Comparison of ENCODE assay signal across 32 cellular contexts in the genomic region with DNA sequence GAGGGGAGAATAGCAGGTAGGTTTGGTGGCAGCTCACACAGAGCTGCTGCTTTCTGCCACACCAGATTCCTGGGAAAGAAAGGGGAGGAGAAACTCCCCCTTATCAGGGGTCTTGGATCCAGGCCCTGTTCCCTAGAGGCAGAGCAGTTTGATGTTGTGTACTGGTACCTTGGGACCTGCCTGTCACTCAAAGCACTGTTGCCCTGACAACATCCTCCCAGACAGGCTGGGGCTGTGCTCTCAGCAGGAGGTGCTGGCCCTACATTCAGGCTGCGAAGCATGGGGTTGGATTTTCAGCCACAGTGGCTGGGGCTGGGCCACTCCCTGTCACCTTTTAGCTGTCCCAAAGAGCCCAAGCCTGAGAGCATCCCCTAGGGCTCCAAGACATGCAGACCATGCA.
DNase-seq lines count a peak whose midpoint lies in the region; ATAC-seq, FAIRE-seq and TF ChIP-seq lines count a peak whose summit lies in the region.
"Had no signal": no experiment of that assay in that cellular context is flagged by ENCODE, and none has a peak within 500 bp of the region (broad histone marks: within the 10 kb centered on the region; RNA-seq: fewer than 3 reads in every experiment).

No MANE protein-coding gene starts in this region.

- H3K27me3 Mint-ChIP-seq in neural progenitor cell (ENCODE audit: insufficient read depth, low read depth) = peaks cover 14% of the 10 kb centered on the region

- 0% methylated on average over 1 of the region's 1 CpG for WGBS in K562 (ENCODE audit: insufficient coverage, low coverage, missing lambda C conversion rate)

- H3F3A ChIP-seq in neural progenitor cell (ENCODE audit: low read depth) = peaks cover 29% of the 10 kb centered on the region

- H3K79me2 ChIP-seq in K562 (ENCODE audit: control insufficient read depth, insufficient read depth, low read length) (no peaks in the 10 kb centered on the region), neural progenitor cell (ENCODE audit: low read depth) (no peaks in the 10 kb centered on the region)
- H3K79me2 ChIP-seq: parathyroid adenoma had no signal

- TF ChIP-seq RAD21 in K562 (CRISPR knock-in tag; conservative IDR thresholded peaks at IDR 0.05 in 1 of 2, IDR thresholded peaks at IDR 0.05 in 1 of 2) = no peak

- TF ChIP-seq POLR2A in K562 (conservative IDR thresholded peaks at IDR 0.05) = no peak

- H3K9me3 ChIP-seq in K562 (replicated peaks; ENCODE audit: control insufficient read depth, insufficient read depth, low read depth, low read length) (no peaks in the 10 kb centered on the region), neural progenitor cell (ENCODE audit: low read depth) (no peaks in the 10 kb centered on the region), lower lobe of right lung (no peaks in the 10 kb centered on the region)
- H3K9me3 ChIP-seq: mucosa of descending colon, right atrium auricular region, tibial nerve had no signal

- TF ChIP-seq CTCF in K562 (IDR thresholded peaks at IDR 0.05 in 2 of 3, conservative IDR thresholded peaks at IDR 0.05 in 1 of 3; ENCODE audit: insufficient read depth in 2 of 3, low read depth in 1 of 3, low read length in 3 of 3) = no peak
- no peak for TF ChIP-seq CTCF in neural progenitor cell (IDR thresholded peaks at IDR 0.05)
- no peak for TF ChIP-seq CTCF in lower lobe of right lung (IDR thresholded peaks at IDR 0.05)

- H3K4me3 ChIP-seq in K562 (no peak overlapping the region), neural progenitor cell (no peak overlapping the region), lower lobe of right lung (no peak overlapping the region)
- H3K4me3 ChIP-seq: lung, mucosa of descending colon, right atrium auricular region, tibial nerve had no signal

- H3K36me3 ChIP-seq in K562 (ENCODE audit: control insufficient read depth, insufficient read depth, low read length) = no peaks in the 10 kb centered on the region
- no peaks in the 10 kb centered on the region for H3K36me3 ChIP-seq in neural progenitor cell
- H3K36me3 ChIP-seq in lower lobe of right lung = no peaks in the 10 kb centered on the region
- H3K36me3 ChIP-seq: right atrium auricular region had no signal

- in situ Hi-C loops in K562 (cut with MboI) = no loop called here

- no peaks in the 10 kb centered on the region for H3K36me3 Mint-ChIP-seq in neural progenitor cell
- H3K36me3 Mint-ChIP-seq: CD4-positive, CD25-positive, alpha-beta regulatory T cell; IgD-negative memory B cell had no signal

- peaks cover 17% of the 10 kb centered on the region for H4K20me1 ChIP-seq in K562 (replicated peaks; ENCODE audit: control insufficient read depth, insufficient read depth, low read length)
- H4K20me1 ChIP-seq in neural progenitor cell (ENCODE audit: low read depth) = no peaks in the 10 kb centered on the region

- no peak overlapping the region for H3K4me3 Mint-ChIP-seq in neural progenitor cell
- H3K4me3 Mint-ChIP-seq: activated CD4-positive, alpha-beta T cell treated with anti-CD3 and anti-CD28 coated beads, Interleukin-2, amount 10 ng/mL, durations not matched to agents 7 days and 5 days; activated naive CD8-positive, alpha-beta T cell treated with anti-CD3 and anti-CD28 coated beads, Interleukin-2, amount 50 U/mL, for 24 hours; activated T-cell treated with anti-CD3 and anti-CD28 coated beads, Interleukin-2, amount 50 U/mL, for 24 hours; CD4-positive, CD25-positive, alpha-beta regulatory T cell; IgD-negative memory B cell; nephron had no signal

- H3K4me2 ChIP-seq in K562 (ENCODE audit: insufficient read depth, low read length) (no peak overlapping the region), neural progenitor cell (no peak overlapping the region)

- no peak overlapping the region for H3K27ac ChIP-seq in K562 (ENCODE audit: extremely low read depth, low read depth, low read length)
- no peak overlapping the region for H3K27ac ChIP-seq in neural progenitor cell
- H3K27ac ChIP-seq in lower lobe of right lung = no peak overlapping the region
- H3K27ac ChIP-seq: parathyroid adenoma, right atrium auricular region, tibial nerve had no signal

- no TSS peak for BruUV-seq in K562 (replicated peaks; lab: Mats Ljungman, UMichigan)

- DNase-seq in NCI-H1417 (lab: John Stamatoyannopoulos, UW) = peak; percentile 20 to 72 (median 47)
- no peak for DNase-seq in NCI-H1417 treated with DMSO at 0.1 percent for 48 hours (lab: John Stamatoyannopoulos, UW)
- DNase-seq in NCI-H2171 treated with DMSO at 0.1 percent for 48 hours (lab: John Stamatoyannopoulos, UW) = peak; percentile 90
- DNase-seq in K562 (ENCODE audit: extremely low read depth in 1 of 4, low spot score in 3 of 4) = no peak
- peak; percentile 82 for DNase-seq in neural progenitor cell (ENCODE audit: low spot score)
- no peak for DNase-seq in activated naive CD4-positive, alpha-beta T cell (lab: John Stamatoyannopoulos, UW)
- no peak for DNase-seq in NOMO-1 treated with DMSO at 0.1 percent for 48 hours (lab: John Stamatoyannopoulos, UW; ENCODE audit: unreplicated experiment)
- no peak for DNase-seq in lower lobe of right lung
- DNase-seq: 8988T; activated CD4-positive, alpha-beta T cell treated with anti-CD3 and anti-CD28 coated beads, Interleukin-2, amount 10 ng/mL, durations not matched to agents 7 days and 5 days; activated gamma-delta T cell; activated naive CD8-positive, alpha-beta T cell treated with anti-CD3 and anti-CD28 coated beads, Interleukin-2, amount 50 U/mL, for 24 hours; activated T-cell treated with anti-CD3 and anti-CD28 coated beads, Interleukin-2, amount 50 U/mL, for 24 hours; CD4-positive, CD25-positive, alpha-beta regulatory T cell; cerebellar nuclear complex; kidney; mucosa of descending colon; NCI-H1048; NCI-H2107; NCI-H526 treated with DMSO at 0.1 percent for 48 hours; OCI-M1; stimulated activated CD4-positive, alpha-beta T cell treated with anti-CD3 and anti-CD28 coated beads, Interleukin-2, amount 100 ng/mL, for 24 hours had no signal

- H3K9ac ChIP-seq in K562 (ENCODE audit: insufficient read depth in 1 of 2, low read depth in 2 of 2, low read length in 2 of 2) = no peak overlapping the region
- no peak overlapping the region for H3K9ac ChIP-seq in neural progenitor cell
- H3K9ac ChIP-seq: parathyroid adenoma had no signal

- H3K27ac Mint-ChIP-seq in neural progenitor cell = peak overlapping the region; percentile 74
- H3K27ac Mint-ChIP-seq: activated CD4-positive, alpha-beta T cell treated with anti-CD3 and anti-CD28 coated beads, Interleukin-2, amount 10 ng/mL, durations not matched to agents 7 days and 5 days; activated naive CD8-positive, alpha-beta T cell treated with anti-CD3 and anti-CD28 coated beads, Interleukin-2, amount 50 U/mL, for 24 hours; activated T-cell treated with anti-CD3 and anti-CD28 coated beads, Interleukin-2, amount 50 U/mL, for 24 hours; CD4-positive, CD25-positive, alpha-beta regulatory T cell; IgD-negative memory B cell; nephron had no signal

- H3K4me1 ChIP-seq in K562 (replicated peaks in 1 of 2; ENCODE audit: control insufficient read depth in 2 of 2, insufficient read depth in 2 of 2, low read length in 2 of 2) = no peaks in the 10 kb centered on the region
- peaks cover 44% of the 10 kb centered on the region for H3K4me1 ChIP-seq in neural progenitor cell
- H3K4me1 ChIP-seq in lower lobe of right lung = no peaks in the 10 kb centered on the region
- H3K4me1 ChIP-seq: parathyroid adenoma, right atrium auricular region, tibial nerve had no signal

- ATAC-seq in K562 = peak; percentile 46
- no peak for ATAC-seq in lower lobe of right lung
- ATAC-seq: activated naive CD8-positive, alpha-beta T cell treated with anti-CD3 and anti-CD28 coated beads, Interleukin-2, amount 50 U/mL, for 24 hours; mucosa of descending colon had no signal

- H3K9me1 ChIP-seq in K562 (ENCODE audit: control insufficient read depth, insufficient read depth, low read length) = no peaks in the 10 kb centered on the region

- no peak for TF ChIP-seq EP300 in K562 (IDR thresholded peaks at IDR 0.05; ENCODE audit: low read length)

- H2AFZ ChIP-seq in K562 (ENCODE audit: low read depth, low read length) (no peak overlapping the region), neural progenitor cell (replicated peaks) (no peak overlapping the region)
- H2AFZ ChIP-seq: parathyroid adenoma had no signal

- no peaks in the 10 kb centered on the region for H3K9me3 Mint-ChIP-seq in neural progenitor cell
- H3K9me3 Mint-ChIP-seq: activated CD4-positive, alpha-beta T cell treated with anti-CD3 and anti-CD28 coated beads, Interleukin-2, amount 10 ng/mL, durations not matched to agents 7 days and 5 days; activated naive CD8-positive, alpha-beta T cell treated with anti-CD3 and anti-CD28 coated beads, Interleukin-2, amount 50 U/mL, for 24 hours; activated T-cell treated with anti-CD3 and anti-CD28 coated beads, Interleukin-2, amount 50 U/mL, for 24 hours; CD4-positive, CD25-positive, alpha-beta regulatory T cell; IgD-negative memory B cell; nephron had no signal

- peaks cover 31 to 74% of the 10 kb centered on the region in 2 experiments for H3K27me3 ChIP-seq in K562 (ENCODE audit: control insufficient read depth in 2 of 2, insufficient read depth in 2 of 2, low read length in 2 of 2)
- no peaks in the 10 kb centered on the region for H3K27me3 ChIP-seq in neural progenitor cell
- H3K27me3 ChIP-seq in lower lobe of right lung (ENCODE audit: low read depth) = peaks cover 27% of the 10 kb centered on the region
- H3K27me3 ChIP-seq: right atrium auricular region, tibial nerve had no signal

- CTCF ChIA-PET in K562 (lab: Yijun Ruan, JAX; ENCODE audit: low intra/inter-chr PET ratio) = no interaction called here

- no peak for FAIRE-seq in K562 (lab: Jason Lieb, UNC)
- FAIRE-seq: D721Med, endothelial cell of umbilical vein, GM12892, H1, kidney had no signal

- H3K4me1 Mint-ChIP-seq in neural progenitor cell = peaks cover 50% of the 10 kb centered on the region
- H3K4me1 Mint-ChIP-seq: activated CD4-positive, alpha-beta T cell treated with anti-CD3 and anti-CD28 coated beads, Interleukin-2, amount 10 ng/mL, durations not matched to agents 7 days and 5 days; activated naive CD8-positive, alpha-beta T cell treated with anti-CD3 and anti-CD28 coated beads, Interleukin-2, amount 50 U/mL, for 24 hours; CD4-positive, CD25-positive, alpha-beta regulatory T cell; IgD-negative memory B cell; nephron had no signal

- intact Hi-C loops in K562 (cut with micrococcal nuclease) (no loop called here), lower lobe of right lung (cut with DNase I) (no loop called here)

- POLR2A ChIA-PET in K562 (lab: Yijun Ruan, JAX) = interaction anchor here (0.6 kb wide), 1 partner anchor 10 kb away, joined by 3 read pairs; no protein-coding TSS in a partner anchor

TF ChIP-seq in K562, 482 proteins besides CTCF, POLR2A, EP300 and RAD21 (continues in another document):
- TF ChIP-seq FUS (optimal IDR thresholded peaks at IDR 0.05; ENCODE audit: low read depth, low read length) (no peak), PKNOX1 (IDR thresholded peaks at IDR 0.05) (peak; percentile 94)

Comparison
In these comparisons a context has a peak if more than half of its experiments do, and no peak if none do; other contexts are left out.
1. DNase-seq: peak in NCI-H1417 (3 of 3), NCI-H2171 treated with DMSO at 0.1 percent for 48 hours (single experiment) and neural progenitor cell (single experiment); none in NCI-H1417 treated with DMSO at 0.1 percent for 48 hours (single experiment), K562 (0 of 4), activated naive CD4-positive, alpha-beta T cell (0 of 4), NOMO-1 treated with DMSO at 0.1 percent for 48 hours (single experiment) and lower lobe of right lung (single experiment).